Comparison of ENCODE assay signal across 29 cellular contexts in genomic region chr11:94002226-94002625, GRCh38. TPM values are rescaled to one million over a fixed set of nuclear protein-coding genes. Genes with fewer than 3 reads are reported as not detected.
DNase-seq lines count a peak whose midpoint lies in the region; FAIRE-seq and TF ChIP-seq lines count a peak whose summit lies in the region.
"Had no signal": no experiment of that assay in that cellular context is flagged by ENCODE, and none has a peak within 500 bp of the region (broad histone marks: within the 10 kb centered on the region; RNA-seq: fewer than 3 reads in every experiment).

No MANE protein-coding gene starts in this region.

- peak; percentile 65 for DNase-seq in HT1080 (ENCODE audit: low read depth)
- peak; percentile 77 for DNase-seq in astrocyte (ENCODE audit: low read depth)
- DNase-seq in fibroblast of gingiva (ENCODE audit: low read depth) = peak; percentile 66
- peak; percentile 28 for DNase-seq in stromal cell of bone marrow (ENCODE audit: low read depth)
- no peak for DNase-seq in NCI-H1092 (lab: John Stamatoyannopoulos, UW)
- DNase-seq in activated CD4-positive, alpha-beta T cell treated with anti-CD3 and anti-CD28 coated beads, Interleukin-2, amount 50 U/mL, for 4 hours = no peak
- DNase-seq in GM13976 (ENCODE audit: low spot score) = no peak
- DNase-seq: activated CD8-positive, alpha-beta T cell treated with anti-CD3 and anti-CD28 coated beads for 36 hours; CD4-positive, CD25-positive, alpha-beta regulatory T cell; cerebellar nuclear complex; KBM-7; mesenchymal stem cell; NCI-H1436; NCI-H2107; NCI-H446 treated with DMSO at 0.1 percent for 48 hours; NCI-H82; stimulated activated CD4-positive, alpha-beta T cell treated with anti-CD3 and anti-CD28 coated beads, Interleukin-4, amount 100 ng/mL, for 24 hours had no signal

- FAIRE-seq in astrocyte (lab: Jason Lieb, UNC) = no peak
- FAIRE-seq: frontal cortex, GM12892 had no signal

- no peaks in the 10 kb centered on the region for H3K36me3 ChIP-seq in astrocyte (ENCODE audit: insufficient read depth, low read length)
- H3K36me3 ChIP-seq: neural progenitor cell, right atrium auricular region had no signal

- H3K4me1 Mint-ChIP-seq in astrocyte (ENCODE audit: low read depth, unreplicated experiment) = no peaks in the 10 kb centered on the region
- H3K4me1 Mint-ChIP-seq: CD4-positive, CD25-positive, alpha-beta regulatory T cell; GM23338; neural progenitor cell; stimulated activated memory B cell treated with anti-CD40 and anti-IgM and Interleukin-4, amounts not matched to agents 10 μg/mL and 1 μg/mL and 100 μg/mL, for 72 hours had no signal

- no peak overlapping the region for H3K4me3 ChIP-seq in astrocyte (ENCODE audit: insufficient read depth, low read depth, low read length)
- H3K4me3 ChIP-seq: GM23338, neural progenitor cell, right atrium auricular region, SK-N-MC had no signal

- TF ChIP-seq CTCF in astrocyte (IDR thresholded peaks at IDR 0.05; ENCODE audit: insufficient read depth, low read depth, low read length) (no peak), GM13976 (IDR thresholded peaks at IDR 0.05; ENCODE audit: borderline replicate concordance, control extremely low read depth, extremely low read depth, insufficient read depth, missing control alignments) (no peak)

- no peak overlapping the region for H3K9ac ChIP-seq in astrocyte (ENCODE audit: low read length)
- H3K9ac ChIP-seq: neural progenitor cell had no signal

- H3K4me3 Mint-ChIP-seq in astrocyte (ENCODE audit: unreplicated experiment) = no peak overlapping the region
- H3K4me3 Mint-ChIP-seq: activated CD8-positive, alpha-beta T cell treated with anti-CD3 and anti-CD28 coated beads for 36 hours; CD4-positive, CD25-positive, alpha-beta regulatory T cell; GM23338; neural progenitor cell; stimulated activated memory B cell treated with anti-CD40 and anti-IgM and Interleukin-4, amounts not matched to agents 10 μg/mL and 1 μg/mL and 100 μg/mL, for 72 hours; T-helper 1 cell treated with Interleukin-12 subunit alpha and Interleukin-12 subunit beta and Interleukin-4 antibody, amounts not matched to agents 30 μg/mL and 1 μg/mL, for 36 hours had no signal

- H3K79me2 ChIP-seq in astrocyte (ENCODE audit: insufficient read depth, low read length) = no peaks in the 10 kb centered on the region

- H3K36me3 Mint-ChIP-seq in astrocyte (ENCODE audit: low read depth, unreplicated experiment) = no peaks in the 10 kb centered on the region
- H3K36me3 Mint-ChIP-seq: activated naive CD4-positive, alpha-beta T cell treated with anti-CD3 and anti-CD28 coated beads, Interleukin-2, amount 50 U/mL, for 72 hours; CD4-positive, CD25-positive, alpha-beta regulatory T cell; neural progenitor cell; stimulated activated memory B cell treated with anti-CD40 and anti-IgM and Interleukin-4, amounts not matched to agents 10 μg/mL and 1 μg/mL and 100 μg/mL, for 72 hours had no signal

- H3K27ac Mint-ChIP-seq in astrocyte (ENCODE audit: unreplicated experiment) = no peak overlapping the region
- H3K27ac Mint-ChIP-seq: activated CD8-positive, alpha-beta T cell treated with anti-CD3 and anti-CD28 coated beads for 36 hours; activated naive CD4-positive, alpha-beta T cell treated with anti-CD3 and anti-CD28 coated beads, Interleukin-2, amount 50 U/mL, for 72 hours; activated T-helper 2 cell treated with anti-CD3 and anti-CD28 coated beads, Interferon-gamma antibody, Interleukin-2, Interleukin-4, amounts not matched to agents 10 μg/mL and 5 μg/mL and 100 μg/mL, durations not matched to agents 14 hours and 24 hours and 36 hours; CD4-positive, CD25-positive, alpha-beta regulatory T cell; GM23338; neural progenitor cell; stimulated activated memory B cell treated with anti-CD40 and anti-IgM and Interleukin-4, amounts not matched to agents 10 μg/mL and 1 μg/mL and 100 μg/mL, for 72 hours; T-helper 1 cell treated with Interleukin-12 subunit alpha and Interleukin-12 subunit beta and Interleukin-4 antibody, amounts not matched to agents 30 μg/mL and 1 μg/mL, for 36 hours had no signal

- no peak overlapping the region for H3K27ac ChIP-seq in astrocyte (ENCODE audit: low read depth, low read length)
- H3K27ac ChIP-seq: neural progenitor cell, right atrium auricular region, SK-N-MC had no signal

- H3K9me3 Mint-ChIP-seq in astrocyte (ENCODE audit: unreplicated experiment) = no peaks in the 10 kb centered on the region
- H3K9me3 Mint-ChIP-seq: activated T-helper 2 cell treated with anti-CD3 and anti-CD28 coated beads, Interferon-gamma antibody, Interleukin-2, Interleukin-4, amounts not matched to agents 10 μg/mL and 5 μg/mL and 100 μg/mL, durations not matched to agents 14 hours and 24 hours and 36 hours had no signal

- H3K4me2 ChIP-seq in astrocyte (ENCODE audit: low read length) = no peak overlapping the region
- H3K4me2 ChIP-seq: GM23338, neural progenitor cell had no signal

- H3K9me3 ChIP-seq in astrocyte (ENCODE audit: insufficient read depth, low read depth, low read length) = no peaks in the 10 kb centered on the region
- H3K9me3 ChIP-seq: right atrium auricular region had no signal

- H4K20me1 ChIP-seq in astrocyte (ENCODE audit: insufficient read depth, low read length) = no peaks in the 10 kb centered on the region

- in situ Hi-C loops in GM13976 (cut with MboI; ENCODE audit: low sequenced_read_pairs, unreplicated experiment) = no loop called here

- H3K4me1 ChIP-seq in astrocyte (ENCODE audit: insufficient read depth, low read length) = peaks cover 5% of the 10 kb centered on the region
- H3K4me1 ChIP-seq: neural progenitor cell, right atrium auricular region had no signal

- no peak overlapping the region for H2AFZ ChIP-seq in astrocyte (ENCODE audit: low read depth, low read length)
- H2AFZ ChIP-seq: GM23338, neural progenitor cell had no signal

- peaks cover 3% of the 10 kb centered on the region for H3K27me3 Mint-ChIP-seq in astrocyte (ENCODE audit: low read depth, unreplicated experiment)
- H3K27me3 Mint-ChIP-seq: activated CD8-positive, alpha-beta T cell treated with anti-CD3 and anti-CD28 coated beads for 36 hours; CD4-positive, CD25-positive, alpha-beta regulatory T cell; stimulated activated memory B cell treated with anti-CD40 and anti-IgM and Interleukin-4, amounts not matched to agents 10 μg/mL and 1 μg/mL and 100 μg/mL, for 72 hours had no signal

- no peaks in the 10 kb centered on the region for H3K27me3 ChIP-seq in astrocyte (ENCODE audit: insufficient read depth, low read length)
- H3K27me3 ChIP-seq: neural progenitor cell, right atrium auricular region had no signal

RNA-seq across cellular contexts. Expression of gene HEPHL1, which starts 18.9 kb away (rescaled TPM):
- total RNA-seq in HT1080 (2014; rRNA removed; shearing (Covaris generic)) = 0.06 TPM in 1 of 2 replicates, not detected in the other
- polyA plus RNA-seq in HT1080 (2015; cell fraction: cytosol; rRNA removed) = not detected in 2 replicates
- not detected in 2 replicates for polyA plus RNA-seq in HT1080 (2015; cell fraction: nucleus; rRNA removed)
- total RNA-seq in astrocyte = not detected in 2 replicates
- total RNA-seq: activated CD8-positive, alpha-beta T cell treated with anti-CD3 and anti-CD28 coated beads for 36 hours; activated naive CD4-positive, alpha-beta T cell treated with anti-CD3 and anti-CD28 coated beads, Interleukin-2, amount 50 U/mL, for 72 hours; activated T-helper 2 cell treated with anti-CD3 and anti-CD28 coated beads, Interferon-gamma antibody, Interleukin-2, Interleukin-4, amounts not matched to agents 10 μg/mL and 5 μg/mL and 100 μg/mL, durations not matched to agents 14 hours and 24 hours and 36 hours; CD4-positive, CD25-positive, alpha-beta regulatory T cell; frontal cortex; right atrium auricular region; temporal lobe; ureter had no signal
- polyA plus RNA-seq: CD4-positive, CD25-positive, alpha-beta regulatory T cell had no signal

Comparison
In these comparisons a context has a peak if more than half of its experiments do, and no peak if none do; other contexts are left out.
1. DNase-seq: peak in HT1080 (single experiment), astrocyte (single experiment), fibroblast of gingiva (single experiment) and stromal cell of bone marrow (single experiment); none in NCI-H1092 (single experiment), activated CD4-positive, alpha-beta T cell treated with anti-CD3 and anti-CD28 coated beads, Interleukin-2, amount 50 U/mL, for 4 hours (0 of 2) and GM13976 (single experiment).